Comparison of ENCODE assay signal across 21 cellular contexts in the genomic region with DNA sequence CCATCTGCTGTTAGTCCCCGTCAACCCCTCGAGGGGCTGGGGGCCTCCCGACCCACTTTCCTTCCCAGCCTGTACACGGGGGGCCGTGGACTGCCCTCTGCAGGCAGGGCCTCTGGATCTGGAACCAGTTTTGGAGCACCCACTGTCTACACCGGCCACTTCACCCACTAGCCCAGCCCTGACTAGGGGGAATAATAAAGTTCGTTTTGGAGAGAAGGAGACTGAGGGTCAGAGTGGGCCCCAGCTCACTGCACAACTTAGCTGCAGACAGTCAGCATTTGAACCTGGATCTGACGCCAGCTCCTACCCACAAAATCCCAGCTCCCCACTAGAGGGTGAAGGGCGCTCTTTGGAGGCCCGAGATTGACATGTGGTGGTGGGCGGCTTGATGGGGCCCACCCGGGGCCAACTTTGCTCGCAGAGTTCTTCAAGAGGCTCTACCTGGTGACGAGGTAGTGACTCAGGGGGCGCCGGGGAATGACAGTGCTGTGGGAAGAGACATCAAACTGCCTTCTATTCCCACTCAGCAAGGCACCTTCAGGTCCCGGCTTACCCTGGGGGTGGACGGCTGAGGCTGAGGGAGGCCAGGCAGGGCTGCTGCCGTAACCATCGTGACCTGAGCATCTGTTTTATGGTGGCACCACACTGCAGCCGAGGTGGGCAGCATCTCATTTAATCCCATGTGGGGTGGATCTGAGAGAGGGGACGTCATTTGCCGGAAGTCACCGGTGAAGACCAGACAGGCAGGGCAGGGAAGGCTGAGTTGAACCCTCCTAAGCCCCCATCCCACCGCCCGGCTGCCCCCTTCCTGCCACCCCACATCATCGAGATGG. TPM values are rescaled to one million over a fixed set of nuclear protein-coding genes. Genes with fewer than 3 reads are reported as not detected.
"Had no signal": no experiment of that assay in that cellular context is flagged by ENCODE, and none has a peak within 500 bp of the region (broad histone marks: within the 10 kb centered on the region; RNA-seq: fewer than 3 reads in every experiment).

No MANE protein-coding gene starts in this region.

- H3K27ac ChIP-seq: ascending aorta, gastrocnemius medialis, heart right ventricle, lower lobe of right lung, neutrophil, right atrium auricular region, skin epidermis, suprapubic skin had no signal

- DNase-seq: dermis blood vessel endothelial cell; gastrocnemius medialis; heart right ventricle; left colon; lower lobe of right lung; stimulated activated CD4-positive, alpha-beta T cell treated with anti-CD3 and anti-CD28 coated beads, Interleukin-15, amount 100 ng/mL, for 24 hours; stimulated activated CD4-positive, alpha-beta T cell treated with anti-CD3 and anti-CD28 coated beads, Interleukin-4, amount 100 ng/mL, for 24 hours; T-cell; T1000; trophoblast cell had no signal

- H3K4me3 ChIP-seq: ascending aorta, gastrocnemius medialis, heart right ventricle, lower lobe of right lung, right atrium auricular region, skin epidermis, suprapubic skin had no signal

- H3K36me3 ChIP-seq: ascending aorta, gastrocnemius medialis, heart right ventricle, lower lobe of right lung, neutrophil, right atrium auricular region, suprapubic skin had no signal

RNA-seq across cellular contexts. Expression of gene LINGO3, which starts 1.8 kb away (rescaled TPM):
- total RNA-seq: ascending aorta, bronchial epithelial cell, chondrocyte, dermis blood vessel endothelial cell, epithelial cell of proximal tubule, gastrocnemius medialis, heart right ventricle, left colon, lower lobe of right lung, right atrium auricular region, suprapubic skin had no signal

RNA-seq across cellular contexts. Expression of gene PEAK3, which starts 24.2 kb away (rescaled TPM):
- total RNA-seq: bronchial epithelial cell, epithelial cell of proximal tubule, mesothelial cell of epicardium had no signal

RNA-seq across cellular contexts. Expression of gene JSRP1, which starts 50.0 kb away (rescaled TPM):
- total RNA-seq: activated T-helper 1 cell treated with anti-CD3 and anti-CD28 coated beads, Interleukin-12 subunit alpha, Interleukin-12 subunit beta, Interleukin-2, Interleukin-4 antibody, amounts not matched to agents 30 ng/mL and 10 ng/mL and 1 ng/mL, durations not matched to agents 14 hours and 24 hours and 36 hours; ascending aorta; bronchial epithelial cell; lower lobe of right lung; posterior vena cava; suprapubic skin had no signal
